Comparison of ENCODE assay signal across 1 cellular context in genomic region chr11:82988936-82989627, GRCh38.
TF ChIP-seq lines count a peak whose summit lies in the region.

No MANE protein-coding gene starts in this region.

TF ChIP-seq in HepG2, 621 proteins besides CTCF, POLR2A, EP300 and RAD21 (continued from another document and continues in another):
- TF ChIP-seq ZNF468 (CRISPR knock-in tag; IDR thresholded peaks at IDR 0.05) = no peak
- peak; percentile 70 for TF ChIP-seq XRCC5 (optimal IDR thresholded peaks at IDR 0.05; ENCODE audit: low read length)
- TF ChIP-seq HES4 (CRISPR knock-in tag; IDR thresholded peaks at IDR 0.05; ENCODE audit: borderline replicate concordance) = no peak
- TF ChIP-seq PRPF4 (IDR thresholded peaks at IDR 0.05; ENCODE audit: low read depth, low read length, poor library complexity, severe bottlenecking) = no peak
- TF ChIP-seq ZZZ3 (CRISPR knock-in tag; IDR thresholded peaks at IDR 0.05; ENCODE audit: borderline replicate concordance) = no peak
- TF ChIP-seq SMAD9 (CRISPR knock-in tag; IDR thresholded peaks at IDR 0.05) = no peak
- TF ChIP-seq ZNF775 (CRISPR knock-in tag; IDR thresholded peaks at IDR 0.05; ENCODE audit: borderline replicate concordance) = no peak
- no peak for TF ChIP-seq ZFY (CRISPR knock-in tag; IDR thresholded peaks at IDR 0.05)
- TF ChIP-seq MLLT10 (CRISPR knock-in tag; IDR thresholded peaks at IDR 0.05) = no peak
- TF ChIP-seq ZNF335 (CRISPR knock-in tag; IDR thresholded peaks at IDR 0.05) = no peak
- peak; percentile 83 for TF ChIP-seq FOXP4 (CRISPR knock-in tag; IDR thresholded peaks at IDR 0.05)
- 0 out of 2 replicates have a peak, but pooled peaks have one; percentile 19 for TF ChIP-seq MYC (CRISPR knock-in tag; IDR thresholded peaks at IDR 0.05; ENCODE audit: borderline replicate concordance)
- no peak for TF ChIP-seq NCOA5 (CRISPR knock-in tag; IDR thresholded peaks at IDR 0.05)
- TF ChIP-seq RFX3 (CRISPR knock-in tag; IDR thresholded peaks at IDR 0.05) = no peak
- peak; percentile 87 for TF ChIP-seq ISL2 (CRISPR knock-in tag; IDR thresholded peaks at IDR 0.05)
- TF ChIP-seq SYNCRIP (IDR thresholded peaks at IDR 0.05; ENCODE audit: insufficient read depth, low read depth, low read length) = no peak
- TF ChIP-seq PLRG1 (conservative IDR thresholded peaks at IDR 0.05) = no peak
- no peak for TF ChIP-seq SP2 (CRISPR knock-in tag; IDR thresholded peaks at IDR 0.05)
- TF ChIP-seq TEAD2 (CRISPR knock-in tag; IDR thresholded peaks at IDR 0.05) = no peak
- no peak for TF ChIP-seq ZNF550 (CRISPR knock-in tag; IDR thresholded peaks at IDR 0.05; ENCODE audit: borderline replicate concordance)
- TF ChIP-seq NONO (IDR thresholded peaks at IDR 0.05) = no peak
- peak; percentile 49; the same call in 1 of the 2 replicates for TF ChIP-seq NONO (CRISPR knock-in tag; conservative IDR thresholded peaks at IDR 0.05)
- TF ChIP-seq SAFB2 (CRISPR knock-in tag; IDR thresholded peaks at IDR 0.05; ENCODE audit: borderline replicate concordance, low read depth) = no peak
- TF ChIP-seq, protein P1, sequence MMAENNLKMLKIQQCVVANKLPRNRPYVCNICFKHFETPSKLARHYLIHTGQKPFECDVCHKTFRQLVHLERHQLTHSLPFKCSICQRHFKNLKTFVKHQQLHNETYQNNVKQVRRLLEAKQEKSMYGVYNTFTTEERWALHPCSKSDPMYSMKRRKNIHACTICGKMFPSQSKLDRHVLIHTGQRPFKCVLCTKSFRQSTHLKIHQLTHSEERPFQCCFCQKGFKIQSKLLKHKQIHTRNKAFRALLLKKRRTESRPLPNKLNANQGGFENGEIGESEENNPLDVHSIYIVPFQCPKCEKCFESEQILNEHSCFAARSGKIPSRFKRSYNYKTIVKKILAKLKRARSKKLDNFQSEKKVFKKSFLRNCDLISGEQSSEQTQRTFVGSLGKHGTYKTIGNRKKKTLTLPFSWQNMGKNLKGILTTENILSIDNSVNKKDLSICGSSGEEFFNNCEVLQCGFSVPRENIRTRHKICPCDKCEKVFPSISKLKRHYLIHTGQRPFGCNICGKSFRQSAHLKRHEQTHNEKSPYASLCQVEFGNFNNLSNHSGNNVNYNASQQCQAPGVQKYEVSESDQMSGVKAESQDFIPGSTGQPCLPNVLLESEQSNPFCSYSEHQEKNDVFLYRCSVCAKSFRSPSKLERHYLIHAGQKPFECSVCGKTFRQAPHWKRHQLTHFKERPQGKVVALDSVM (CRISPR knock-in tag; IDR thresholded peaks at IDR 0.05) = 0 out of 2 replicates have a peak, but pooled peaks have one; percentile 7
- no peak for TF ChIP-seq ZNF430 (CRISPR knock-in tag; IDR thresholded peaks at IDR 0.05)
- TF ChIP-seq, protein P2, sequence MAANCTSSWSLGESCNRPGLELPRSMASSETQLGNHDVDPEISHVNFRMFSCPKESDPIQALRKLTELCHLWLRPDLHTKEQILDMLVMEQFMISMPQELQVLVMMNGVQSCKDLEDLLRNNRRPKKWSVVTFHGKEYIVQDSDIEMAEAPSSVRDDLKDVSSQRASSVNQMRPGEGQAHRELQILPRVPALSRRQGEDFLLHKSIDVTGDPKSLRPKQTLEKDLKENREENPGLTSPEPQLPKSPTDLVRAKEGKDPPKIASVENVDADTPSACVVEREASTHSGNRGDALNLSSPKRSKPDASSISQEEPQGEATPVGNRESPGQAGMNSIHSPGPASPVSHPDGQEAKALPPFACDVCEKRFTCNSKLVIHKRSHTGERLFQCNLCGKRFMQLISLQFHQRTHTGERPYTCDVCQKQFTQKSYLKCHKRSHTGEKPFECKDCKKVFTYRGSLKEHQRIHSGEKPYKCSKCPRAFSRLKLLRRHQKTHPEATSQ (CRISPR knock-in tag; IDR thresholded peaks at IDR 0.05; ENCODE audit: borderline replicate concordance) = no peak
- no peak for TF ChIP-seq ZNF530 (CRISPR knock-in tag; IDR thresholded peaks at IDR 0.05; ENCODE audit: low read depth)
- TF ChIP-seq DR1 (CRISPR knock-in tag; IDR thresholded peaks at IDR 0.05) = no peak
- TF ChIP-seq ZBTB7B (CRISPR knock-in tag; IDR thresholded peaks at IDR 0.05) = no peak; the same call in 1 of the 2 replicates
- no peak for TF ChIP-seq MXD4 (CRISPR knock-in tag; IDR thresholded peaks at IDR 0.05)
- peak; percentile 87; the same call in 1 of the 2 replicates for TF ChIP-seq ZNF644 (CRISPR knock-in tag; IDR thresholded peaks at IDR 0.05; ENCODE audit: low read depth)
- TF ChIP-seq, protein P3, sequence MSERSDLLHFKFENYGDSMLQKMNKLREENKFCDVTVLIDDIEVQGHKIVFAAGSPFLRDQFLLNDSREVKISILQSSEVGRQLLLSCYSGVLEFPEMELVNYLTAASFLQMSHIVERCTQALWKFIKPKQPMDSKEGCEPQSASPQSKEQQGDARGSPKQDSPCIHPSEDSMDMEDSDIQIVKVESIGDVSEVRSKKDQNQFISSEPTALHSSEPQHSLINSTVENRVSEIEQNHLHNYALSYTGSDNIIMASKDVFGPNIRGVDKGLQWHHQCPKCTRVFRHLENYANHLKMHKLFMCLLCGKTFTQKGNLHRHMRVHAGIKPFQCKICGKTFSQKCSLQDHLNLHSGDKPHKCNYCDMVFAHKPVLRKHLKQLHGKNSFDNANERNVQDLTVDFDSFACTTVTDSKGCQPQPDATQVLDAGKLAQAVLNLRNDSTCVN (CRISPR knock-in tag; IDR thresholded peaks at IDR 0.05; ENCODE audit: borderline replicate concordance) = no peak
- peak; percentile 73 for TF ChIP-seq MAFF (IDR thresholded peaks at IDR 0.05; ENCODE audit: low read depth, low read length)
- TF ChIP-seq ZNF713 (CRISPR knock-in tag; IDR thresholded peaks at IDR 0.05) = no peak
- TF ChIP-seq AGO2 (optimal IDR thresholded peaks at IDR 0.05; ENCODE audit: low read depth, low read length) = no peak
- TF ChIP-seq MXD3 (CRISPR knock-in tag; IDR thresholded peaks at IDR 0.05) = no peak
- TF ChIP-seq THRA (CRISPR knock-in tag; IDR thresholded peaks at IDR 0.05; ENCODE audit: borderline replicate concordance) = peak; percentile 47; the same call in 1 of the 2 replicates
- TF ChIP-seq POLR2AphosphoS5 (IDR thresholded peaks at IDR 0.05; ENCODE audit: low read depth, low read length) = no peak
- TF ChIP-seq SIN3B (IDR thresholded peaks at IDR 0.05; ENCODE audit: low read length) = no peak
- 0 out of 2 replicates have a peak, but pooled peaks have one; percentile 42 for TF ChIP-seq SIN3A (IDR thresholded peaks at IDR 0.05; ENCODE audit: borderline replicate concordance, low read depth, low read length)
- peak; percentile 99 for TF ChIP-seq ZBTB42 (CRISPR knock-in tag; IDR thresholded peaks at IDR 0.05)
- no peak for TF ChIP-seq SKIL (CRISPR knock-in tag; IDR thresholded peaks at IDR 0.05; ENCODE audit: borderline replicate concordance)
- TF ChIP-seq ZNF660 (CRISPR knock-in tag; IDR thresholded peaks at IDR 0.05; ENCODE audit: borderline replicate concordance, low read depth) = no peak
- TF ChIP-seq ZNF878 (CRISPR knock-in tag; IDR thresholded peaks at IDR 0.05) = no peak
- peak; percentile 50; the same call in 1 of the 2 replicates for TF ChIP-seq ETV5 (CRISPR knock-in tag; IDR thresholded peaks at IDR 0.05; ENCODE audit: borderline replicate concordance)
- TF ChIP-seq, protein P4, sequence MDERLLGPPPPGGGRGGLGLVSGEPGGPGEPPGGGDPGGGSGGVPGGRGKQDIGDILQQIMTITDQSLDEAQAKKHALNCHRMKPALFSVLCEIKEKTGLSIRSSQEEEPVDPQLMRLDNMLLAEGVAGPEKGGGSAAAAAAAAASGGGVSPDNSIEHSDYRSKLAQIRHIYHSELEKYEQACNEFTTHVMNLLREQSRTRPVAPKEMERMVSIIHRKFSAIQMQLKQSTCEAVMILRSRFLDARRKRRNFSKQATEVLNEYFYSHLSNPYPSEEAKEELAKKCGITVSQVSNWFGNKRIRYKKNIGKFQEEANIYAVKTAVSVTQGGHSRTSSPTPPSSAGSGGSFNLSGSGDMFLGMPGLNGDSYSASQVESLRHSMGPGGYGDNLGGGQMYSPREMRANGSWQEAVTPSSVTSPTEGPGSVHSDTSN (CRISPR knock-in tag; IDR thresholded peaks at IDR 0.05) = no peak
- TF ChIP-seq, protein P5, sequence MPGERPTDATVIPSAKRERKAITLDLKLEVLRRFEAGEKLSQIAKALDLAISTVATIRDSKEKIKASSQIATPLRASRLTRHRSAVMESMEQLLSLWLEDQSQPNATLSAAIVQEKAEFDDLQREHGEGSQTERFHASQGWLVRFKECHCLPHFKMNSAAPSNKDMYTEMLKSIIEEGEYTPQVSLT (CRISPR knock-in tag; IDR thresholded peaks at IDR 0.05; ENCODE audit: borderline replicate concordance, low read depth) = no peak
- TF ChIP-seq BRCA1 (CRISPR knock-in tag; IDR thresholded peaks at IDR 0.05) = no peak
- TF ChIP-seq CBX1 (IDR thresholded peaks at IDR 0.05; ENCODE audit: low read depth) = peak; percentile 63
- TF ChIP-seq GPBP1L1 (CRISPR knock-in tag; IDR thresholded peaks at IDR 0.05) = no peak
- TF ChIP-seq POGZ (CRISPR knock-in tag; IDR thresholded peaks at IDR 0.05) = peak; percentile 84
- TF ChIP-seq HCFC1 (IDR thresholded peaks at IDR 0.05; ENCODE audit: low read depth, low read length) = no peak
- no peak for TF ChIP-seq ZNF562 (CRISPR knock-in tag; IDR thresholded peaks at IDR 0.05; ENCODE audit: borderline replicate concordance)
- TF ChIP-seq MATR3 (CRISPR knock-in tag; IDR thresholded peaks at IDR 0.05) = no peak
- TF ChIP-seq, protein P6, sequence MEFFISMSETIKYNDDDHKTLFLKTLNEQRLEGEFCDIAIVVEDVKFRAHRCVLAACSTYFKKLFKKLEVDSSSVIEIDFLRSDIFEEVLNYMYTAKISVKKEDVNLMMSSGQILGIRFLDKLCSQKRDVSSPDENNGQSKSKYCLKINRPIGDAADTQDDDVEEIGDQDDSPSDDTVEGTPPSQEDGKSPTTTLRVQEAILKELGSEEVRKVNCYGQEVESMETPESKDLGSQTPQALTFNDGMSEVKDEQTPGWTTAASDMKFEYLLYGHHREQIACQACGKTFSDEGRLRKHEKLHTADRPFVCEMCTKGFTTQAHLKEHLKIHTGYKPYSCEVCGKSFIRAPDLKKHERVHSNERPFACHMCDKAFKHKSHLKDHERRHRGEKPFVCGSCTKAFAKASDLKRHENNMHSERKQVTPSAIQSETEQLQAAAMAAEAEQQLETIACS (CRISPR knock-in tag; IDR thresholded peaks at IDR 0.05) = no peak
- TF ChIP-seq, protein P7, sequence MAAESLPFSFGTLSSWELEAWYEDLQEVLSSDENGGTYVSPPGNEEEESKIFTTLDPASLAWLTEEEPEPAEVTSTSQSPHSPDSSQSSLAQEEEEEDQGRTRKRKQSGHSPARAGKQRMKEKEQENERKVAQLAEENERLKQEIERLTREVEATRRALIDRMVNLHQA (CRISPR knock-in tag; IDR thresholded peaks at IDR 0.05) = no peak
- no peak for TF ChIP-seq ZNF160 (CRISPR knock-in tag; IDR thresholded peaks at IDR 0.05)
- no peak for TF ChIP-seq ZSCAN25 (CRISPR knock-in tag; IDR thresholded peaks at IDR 0.05)
- TF ChIP-seq NFYB (CRISPR knock-in tag; IDR thresholded peaks at IDR 0.05) = no peak
